1 cellular context compared by ENCODE assay signal in the genomic region with DNA sequence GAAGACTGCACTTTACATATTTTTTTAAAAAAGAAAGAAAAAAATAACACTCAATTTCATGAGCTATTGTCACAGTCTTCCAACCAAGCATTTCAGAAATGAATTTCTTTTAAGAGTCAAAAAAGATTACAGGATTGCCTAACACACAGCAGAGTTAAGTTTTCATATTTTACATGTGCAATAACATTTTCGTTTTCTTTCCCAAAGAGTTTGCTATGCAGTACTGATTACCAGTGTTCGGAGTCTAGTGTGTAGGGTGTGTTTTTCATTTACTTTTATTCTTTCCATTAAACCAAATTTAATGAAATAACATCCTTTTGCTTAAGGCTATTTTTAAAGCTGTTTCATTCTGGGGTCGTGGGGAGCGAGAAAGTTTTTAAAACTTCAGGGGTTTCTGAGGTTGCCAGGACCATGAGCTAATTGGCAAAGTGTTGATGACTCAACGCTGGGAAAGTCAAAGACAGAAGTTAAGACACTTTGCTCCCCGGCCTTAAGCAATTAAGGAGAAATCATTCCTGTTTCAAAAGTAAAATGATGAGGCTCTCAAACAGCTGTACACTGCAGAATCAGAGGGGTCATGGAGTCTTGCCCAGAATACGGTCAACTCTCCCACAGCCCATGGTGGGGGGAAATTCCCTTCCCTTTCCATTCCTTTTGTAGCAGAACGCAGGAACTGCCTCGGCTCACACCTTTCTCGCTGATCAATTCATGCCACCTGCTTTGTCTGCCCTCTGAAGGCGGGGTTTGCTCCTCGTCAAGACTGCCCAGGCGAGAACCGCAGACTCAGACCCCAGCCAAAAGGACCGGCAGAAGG.
TF ChIP-seq lines count a peak whose summit lies in the region.

No MANE protein-coding gene starts in this region.

TF ChIP-seq in HepG2, 621 proteins besides CTCF, POLR2A, EP300 and RAD21 (continued from another document):
- TF ChIP-seq, protein P1, sequence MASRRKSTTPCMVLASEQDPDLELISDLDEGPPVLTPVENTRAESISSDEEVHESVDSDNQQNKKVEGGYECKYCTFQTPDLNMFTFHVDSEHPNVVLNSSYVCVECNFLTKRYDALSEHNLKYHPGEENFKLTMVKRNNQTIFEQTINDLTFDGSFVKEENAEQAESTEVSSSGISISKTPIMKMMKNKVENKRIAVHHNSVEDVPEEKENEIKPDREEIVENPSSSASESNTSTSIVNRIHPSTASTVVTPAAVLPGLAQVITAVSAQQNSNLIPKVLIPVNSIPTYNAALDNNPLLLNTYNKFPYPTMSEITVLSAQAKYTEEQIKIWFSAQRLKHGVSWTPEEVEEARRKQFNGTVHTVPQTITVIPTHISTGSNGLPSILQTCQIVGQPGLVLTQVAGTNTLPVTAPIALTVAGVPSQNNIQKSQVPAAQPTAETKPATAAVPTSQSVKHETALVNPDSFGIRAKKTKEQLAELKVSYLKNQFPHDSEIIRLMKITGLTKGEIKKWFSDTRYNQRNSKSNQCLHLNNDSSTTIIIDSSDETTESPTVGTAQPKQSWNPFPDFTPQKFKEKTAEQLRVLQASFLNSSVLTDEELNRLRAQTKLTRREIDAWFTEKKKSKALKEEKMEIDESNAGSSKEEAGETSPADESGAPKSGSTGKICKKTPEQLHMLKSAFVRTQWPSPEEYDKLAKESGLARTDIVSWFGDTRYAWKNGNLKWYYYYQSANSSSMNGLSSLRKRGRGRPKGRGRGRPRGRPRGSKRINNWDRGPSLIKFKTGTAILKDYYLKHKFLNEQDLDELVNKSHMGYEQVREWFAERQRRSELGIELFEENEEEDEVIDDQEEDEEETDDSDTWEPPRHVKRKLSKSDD (CRISPR knock-in tag; IDR thresholded peaks at IDR 0.05; ENCODE audit: low read depth), result no peak
- TF ChIP-seq, protein P2, sequence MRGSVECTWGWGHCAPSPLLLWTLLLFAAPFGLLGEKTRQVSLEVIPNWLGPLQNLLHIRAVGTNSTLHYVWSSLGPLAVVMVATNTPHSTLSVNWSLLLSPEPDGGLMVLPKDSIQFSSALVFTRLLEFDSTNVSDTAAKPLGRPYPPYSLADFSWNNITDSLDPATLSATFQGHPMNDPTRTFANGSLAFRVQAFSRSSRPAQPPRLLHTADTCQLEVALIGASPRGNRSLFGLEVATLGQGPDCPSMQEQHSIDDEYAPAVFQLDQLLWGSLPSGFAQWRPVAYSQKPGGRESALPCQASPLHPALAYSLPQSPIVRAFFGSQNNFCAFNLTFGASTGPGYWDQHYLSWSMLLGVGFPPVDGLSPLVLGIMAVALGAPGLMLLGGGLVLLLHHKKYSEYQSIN (CRISPR knock-in tag; IDR thresholded peaks at IDR 0.05; ENCODE audit: borderline replicate concordance), result no peak
- no peak for TF ChIP-seq HNF4G (IDR thresholded peaks at IDR 0.05; ENCODE audit: borderline replicate concordance, low read depth, low read length)
- no peak for TF ChIP-seq HNF4G (CRISPR knock-in tag; IDR thresholded peaks at IDR 0.05; ENCODE audit: borderline replicate concordance, low read depth)
- no peak for TF ChIP-seq CREM (IDR thresholded peaks at IDR 0.05)
- no peak for TF ChIP-seq CREM (CRISPR knock-in tag; IDR thresholded peaks at IDR 0.05)
- TF ChIP-seq JUN (CRISPR knock-in tag; IDR thresholded peaks at IDR 0.05), result no peak
- no peak for TF ChIP-seq ELF4 (CRISPR knock-in tag; IDR thresholded peaks at IDR 0.05; ENCODE audit: borderline replicate concordance)
- no peak for TF ChIP-seq ZEB1 (IDR thresholded peaks at IDR 0.05; ENCODE audit: insufficient replicate concordance, low read depth)
- no peak for TF ChIP-seq TP53 (CRISPR knock-in tag; conservative IDR thresholded peaks at IDR 0.05)
